1 cellular context compared by ENCODE assay signal in the genomic region with DNA sequence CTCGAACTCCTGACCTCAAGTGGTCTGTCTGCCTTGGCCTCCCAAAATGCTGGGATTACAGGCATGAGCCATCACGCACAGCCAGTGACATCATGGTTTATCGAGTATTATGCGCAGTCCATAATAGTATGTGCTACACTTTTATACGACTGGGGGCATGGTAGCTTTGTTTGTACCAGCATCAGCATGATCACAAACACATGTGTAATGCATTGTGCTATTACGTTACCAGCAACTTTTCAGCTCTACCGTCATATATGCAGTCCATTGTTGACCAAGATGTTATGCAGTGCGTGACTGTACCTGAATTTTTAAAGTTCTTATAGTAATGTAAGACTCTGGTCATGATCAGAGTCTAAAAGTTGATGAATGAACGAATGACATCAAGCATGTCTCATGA.
TF ChIP-seq lines count a peak whose summit lies in the region.

No MANE protein-coding gene starts in this region.

TF ChIP-seq in IMR-90, 13 proteins besides CTCF, POLR2A, EP300 and RAD21:
- TF ChIP-seq, protein P1, sequence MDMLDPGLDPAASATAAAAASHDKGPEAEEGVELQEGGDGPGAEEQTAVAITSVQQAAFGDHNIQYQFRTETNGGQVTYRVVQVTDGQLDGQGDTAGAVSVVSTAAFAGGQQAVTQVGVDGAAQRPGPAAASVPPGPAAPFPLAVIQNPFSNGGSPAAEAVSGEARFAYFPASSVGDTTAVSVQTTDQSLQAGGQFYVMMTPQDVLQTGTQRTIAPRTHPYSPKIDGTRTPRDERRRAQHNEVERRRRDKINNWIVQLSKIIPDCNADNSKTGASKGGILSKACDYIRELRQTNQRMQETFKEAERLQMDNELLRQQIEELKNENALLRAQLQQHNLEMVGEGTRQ (IDR thresholded peaks at IDR 0.05; ENCODE audit: low read depth, low read length): no peak
- TF ChIP-seq FOS (IDR thresholded peaks at IDR 0.05; ENCODE audit: low read depth, low read length): no peak
- no peak for TF ChIP-seq RCOR1 (IDR thresholded peaks at IDR 0.05; ENCODE audit: insufficient replicate concordance, low read length)
- no peak for TF ChIP-seq CHD1 (IDR thresholded peaks at IDR 0.05; ENCODE audit: low read depth, low read length)
- TF ChIP-seq, protein P2, sequence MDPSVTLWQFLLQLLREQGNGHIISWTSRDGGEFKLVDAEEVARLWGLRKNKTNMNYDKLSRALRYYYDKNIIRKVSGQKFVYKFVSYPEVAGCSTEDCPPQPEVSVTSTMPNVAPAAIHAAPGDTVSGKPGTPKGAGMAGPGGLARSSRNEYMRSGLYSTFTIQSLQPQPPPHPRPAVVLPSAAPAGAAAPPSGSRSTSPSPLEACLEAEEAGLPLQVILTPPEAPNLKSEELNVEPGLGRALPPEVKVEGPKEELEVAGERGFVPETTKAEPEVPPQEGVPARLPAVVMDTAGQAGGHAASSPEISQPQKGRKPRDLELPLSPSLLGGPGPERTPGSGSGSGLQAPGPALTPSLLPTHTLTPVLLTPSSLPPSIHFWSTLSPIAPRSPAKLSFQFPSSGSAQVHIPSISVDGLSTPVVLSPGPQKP (IDR thresholded peaks at IDR 0.05; ENCODE audit: borderline replicate concordance, low read depth, low read length): no peak
- TF ChIP-seq MAFK (IDR thresholded peaks at IDR 0.05; ENCODE audit: low read depth, low read length): no peak
- TF ChIP-seq BHLHE40 (IDR thresholded peaks at IDR 0.05; ENCODE audit: low read depth, low read length): no peak
- no peak for TF ChIP-seq RFX5 (IDR thresholded peaks at IDR 0.05; ENCODE audit: low read depth, low read length)
- no peak for TF ChIP-seq NFE2L2 (IDR thresholded peaks at IDR 0.05; ENCODE audit: low read depth, low read length)
- TF ChIP-seq CEBPB (IDR thresholded peaks at IDR 0.05; ENCODE audit: low read depth, low read length): no peak
- no peak for TF ChIP-seq SMC3 (IDR thresholded peaks at IDR 0.05; ENCODE audit: low read depth, low read length)
- TF ChIP-seq MXI1 (IDR thresholded peaks at IDR 0.05; ENCODE audit: borderline replicate concordance, low read depth, low read length): no peak
- no peak for TF ChIP-seq MAZ (IDR thresholded peaks at IDR 0.05; ENCODE audit: borderline replicate concordance, low read depth, low read length)
